ENCODE assay signal across 8 cellular contexts in genomic region chr1:148014288-148015200, GRCh38.
DNase-seq lines count a peak whose midpoint lies in the region; TF ChIP-seq lines count a peak whose summit lies in the region.
"Not testable (repeated sequence)": the region's sequence is repeated elsewhere in the genome, so short reads cannot be mapped to it uniquely, and the experiment has no call there.

No MANE protein-coding gene starts in this region.

- not testable (repeated sequence) for H3K9me3 Mint-ChIP-seq in IgD-negative memory B cell, neural progenitor cell

- H3K4me2 ChIP-seq in neural progenitor cell = peak overlapping the region; percentile 76

- H3K27ac ChIP-seq in ACC112 (ENCODE audit: low read depth, low read length); brain microvascular endothelial cell; neural progenitor cell: not testable (repeated sequence)

- peak overlapping the region in 3 of 4 donors; percentile 34 to 58 (median 54) for H3K4me3 Mint-ChIP-seq in IgD-negative memory B cell
- peak overlapping the region; percentile 75 for H3K4me3 Mint-ChIP-seq in neural progenitor cell

- H2AFZ ChIP-seq in ACC112 (ENCODE audit: low read length, unreplicated experiment) = not testable (repeated sequence)
- H2AFZ ChIP-seq in neural progenitor cell (replicated peaks) = peak overlapping the region; percentile 34

- in situ Hi-C loops in brain microvascular endothelial cell (cut with HindIII; ENCODE audit: low pct_ligation_motif_present, low sequenced_read_pairs) = not testable (repeated sequence)

- H3K9ac ChIP-seq in neural progenitor cell = not testable (repeated sequence)

- H3K36me3 Mint-ChIP-seq in IgD-negative memory B cell, neural progenitor cell: not testable (repeated sequence)

- not testable (repeated sequence) for H3K4me1 Mint-ChIP-seq in IgD-negative memory B cell, neural progenitor cell

- H3K27me3 ChIP-seq in ACC112 (ENCODE audit: insufficient read depth, low read length); brain microvascular endothelial cell (replicated peaks): not testable (repeated sequence)
- H3K27me3 ChIP-seq in kidney epithelial cell (ENCODE audit: control insufficient read depth, insufficient read depth, low read length) (peaks cover 13% of the 10 kb centered on the region), neural progenitor cell (peaks cover 43% of the 10 kb centered on the region)

- not testable (repeated sequence) for H3K36me3 ChIP-seq in ACC112 (ENCODE audit: insufficient read depth, low read length); brain microvascular endothelial cell (replicated peaks); kidney epithelial cell (ENCODE audit: control insufficient read depth, insufficient read depth, low read length); neural progenitor cell

- peak; percentile 55 for DNase-seq in activated CD8-positive, alpha-beta memory T cell treated with anti-CD3 and anti-CD28 coated beads, Interleukin-2, amount 50 U/mL, for 48 hours
- not testable (repeated sequence) for DNase-seq in brain microvascular endothelial cell; fibroblast of pulmonary artery (ENCODE audit: low read depth); kidney epithelial cell (ENCODE audit: low read depth); neural progenitor cell (ENCODE audit: low spot score)
- peak; percentile 7 for DNase-seq in stimulated activated CD4-positive, alpha-beta T cell treated with anti-CD3 and anti-CD28 coated beads, Interleukin-4, amount 100 ng/mL, for 1 hour

- H3K4me1 ChIP-seq in ACC112 (ENCODE audit: control insufficient read depth, insufficient read depth, low read length, unreplicated experiment) = not testable (repeated sequence)
- H3K4me1 ChIP-seq in neural progenitor cell = peaks cover 11% of the 10 kb centered on the region

- not testable (repeated sequence) for TF ChIP-seq CTCF in brain microvascular endothelial cell (IDR thresholded peaks at IDR 0.05; ENCODE audit: low read depth, low read length, missing control alignments); fibroblast of pulmonary artery (IDR thresholded peaks at IDR 0.05; ENCODE audit: low read length, missing control alignments); kidney epithelial cell (IDR thresholded peaks at IDR 0.05; ENCODE audit: insufficient read depth, low read length, poor library complexity, severe bottlenecking); neural progenitor cell (IDR thresholded peaks at IDR 0.05)

- 0 out of 2 replicates have a peak overlapping the region, but pooled peaks have one; percentile 40 for H3K4me3 ChIP-seq in ACC112 (ENCODE audit: low read depth, low read length)
- H3K4me3 ChIP-seq in brain microvascular endothelial cell (ENCODE audit: low read depth, low read length) = peak overlapping the region; percentile 32
- peak overlapping the region; percentile 21 for H3K4me3 ChIP-seq in fibroblast of pulmonary artery (replicated peaks; ENCODE audit: low read depth, low read length)
- peak overlapping the region; percentile 6 for H3K4me3 ChIP-seq in kidney epithelial cell (ENCODE audit: low read depth, low read length)
- peak overlapping the region; percentile 47 for H3K4me3 ChIP-seq in neural progenitor cell

- not testable (repeated sequence) for H3K9me3 ChIP-seq in neural progenitor cell (ENCODE audit: low read depth)

- peaks cover 18% of the 10 kb centered on the region for H3F3A ChIP-seq in neural progenitor cell (ENCODE audit: low read depth)

- not testable (repeated sequence) for H3K27ac Mint-ChIP-seq in IgD-negative memory B cell, neural progenitor cell

- peaks cover 23% of the 10 kb centered on the region for H3K27me3 Mint-ChIP-seq in IgD-negative memory B cell
- peaks cover 12% of the 10 kb centered on the region for H3K27me3 Mint-ChIP-seq in neural progenitor cell (ENCODE audit: insufficient read depth, low read depth)

- not testable (repeated sequence) for H4K20me1 ChIP-seq in neural progenitor cell (ENCODE audit: low read depth)

- H3K79me2 ChIP-seq in ACC112 (ENCODE audit: control insufficient read depth, insufficient read depth, low read length, unreplicated experiment); neural progenitor cell (ENCODE audit: low read depth): not testable (repeated sequence)
